Comparison of ENCODE assay signal across 1 cellular context in the genomic region with DNA sequence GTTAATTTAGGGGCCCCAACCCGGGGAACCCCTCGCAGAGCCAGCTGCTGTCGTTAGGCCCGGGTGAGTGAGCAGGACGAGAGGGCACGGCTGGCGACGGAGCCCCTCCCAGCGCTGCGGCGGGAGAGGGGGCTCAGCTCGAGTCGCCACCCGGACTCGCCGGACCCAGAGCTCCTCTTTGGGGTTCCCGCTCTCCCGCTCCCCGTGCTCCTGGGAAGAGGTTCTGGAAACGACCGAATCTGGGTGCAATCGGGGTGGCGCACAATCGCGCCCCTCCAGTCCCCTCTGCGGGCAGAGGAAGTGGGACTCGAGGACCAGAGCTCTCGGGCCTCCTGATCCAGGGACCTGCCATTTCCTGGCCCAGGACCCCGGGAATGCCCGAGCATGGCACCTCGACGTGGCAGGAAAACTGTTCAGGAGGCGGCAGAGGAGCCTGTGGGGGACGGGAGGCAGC.
TF ChIP-seq lines count a peak whose summit lies in the region.

No MANE protein-coding gene starts in this region.

TF ChIP-seq in SK-N-SH, 30 proteins besides CTCF, POLR2A, EP300 and RAD21 (continued from another document):
- no peak for TF ChIP-seq RCOR1 (IDR thresholded peaks at IDR 0.05; ENCODE audit: low read length)
